15 cellular contexts compared by ENCODE assay signal in the genomic region with DNA sequence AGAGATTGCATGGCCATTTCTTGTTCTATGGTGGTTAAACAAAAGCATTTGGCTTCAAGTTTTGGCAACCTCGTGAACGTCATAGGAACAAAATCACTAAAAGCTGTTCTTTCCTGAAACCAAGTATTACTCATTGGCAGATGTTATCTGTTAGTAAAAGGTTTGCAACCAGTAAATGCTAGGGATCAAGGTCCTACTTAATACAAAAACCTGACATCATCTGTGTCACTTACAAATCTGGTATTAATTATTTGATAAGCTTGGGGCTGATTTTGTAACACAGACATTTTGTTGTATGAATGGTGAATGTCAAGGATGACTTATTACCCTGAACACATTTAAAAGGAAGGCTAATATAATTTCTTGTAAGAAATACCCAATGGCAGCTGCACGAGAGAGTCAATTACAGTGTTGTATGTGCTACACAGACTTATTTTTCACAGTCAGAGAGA.
DNase-seq lines count a peak whose midpoint lies in the region; ATAC-seq, FAIRE-seq and TF ChIP-seq lines count a peak whose summit lies in the region.
"Had no signal": no experiment of that assay in that cellular context is flagged by ENCODE, and none has a peak within 500 bp of the region (broad histone marks: within the 10 kb centered on the region; RNA-seq: fewer than 3 reads in every experiment).

No MANE protein-coding gene starts in this region.

- H4K20me1 ChIP-seq in keratinocyte (ENCODE audit: control insufficient read depth, extremely low read depth, insufficient read depth, low read length), result no peaks in the 10 kb centered on the region

- no peak overlapping the region for H3K4me2 ChIP-seq in keratinocyte (ENCODE audit: control insufficient read depth, extremely low read depth, insufficient read depth, low read depth, low read length)
- H3K4me2 ChIP-seq: KMS-11 had no signal

- no peaks in the 10 kb centered on the region for H3K79me2 ChIP-seq in keratinocyte (ENCODE audit: control insufficient read depth, insufficient read depth, low read length)

- no peak overlapping the region for H3K9ac ChIP-seq in keratinocyte (ENCODE audit: control insufficient read depth, extremely low read depth, insufficient read depth, low read length)
- H3K9ac ChIP-seq: KMS-11 had no signal

- dilution Hi-C loops in keratinocyte (cut with MboI; ENCODE audit: extremely low pct_ligation_motif_present, low sequenced_read_pairs), result no loop called here

- no peak for TF ChIP-seq POLR2A in erythroblast (IDR thresholded peaks at IDR 0.05; ENCODE audit: low read length)

- H3K27ac ChIP-seq in keratinocyte (ENCODE audit: control insufficient read depth, insufficient read depth, low read length), result no peak overlapping the region
- H3K27ac ChIP-seq: esophagus muscularis mucosa, KMS-11 had no signal

- TF ChIP-seq CTCF in keratinocyte (optimal IDR thresholded peaks at IDR 0.05 in 1 of 3, IDR thresholded peaks at IDR 0.05 in 1 of 3, conservative IDR thresholded peaks at IDR 0.05 in 1 of 3; ENCODE audit: extremely low read depth in 1 of 3, insufficient read depth in 2 of 3, low read length in 3 of 3), result no peak

- peak; percentile 20 for FAIRE-seq in keratinocyte (lab: Jason Lieb, UNC)

- no peaks in the 10 kb centered on the region for H3K27me3 ChIP-seq in keratinocyte (ENCODE audit: control insufficient read depth, extremely low read depth, insufficient read depth, low read length)
- H3K27me3 ChIP-seq: esophagus muscularis mucosa had no signal

- H2AFZ ChIP-seq in keratinocyte (ENCODE audit: control insufficient read depth, low read length), result peak overlapping the region; percentile 13

- no peaks in the 10 kb centered on the region for H3K36me3 ChIP-seq in keratinocyte (ENCODE audit: control insufficient read depth in 2 of 2, extremely low read depth in 1 of 2, insufficient read depth in 2 of 2, low read length in 2 of 2)
- H3K36me3 ChIP-seq: esophagus muscularis mucosa had no signal

- no peaks in the 10 kb centered on the region for H3K9me1 ChIP-seq in keratinocyte (ENCODE audit: control insufficient read depth, extremely low read depth, insufficient read depth, low read length)

- H3K4me1 ChIP-seq in keratinocyte (ENCODE audit: control insufficient read depth, extremely low read depth, insufficient read depth, low read length), result peaks cover 6% of the 10 kb centered on the region

- ATAC-seq in HG03457 (IDR thresholded peaks at IDR 0.05; ENCODE audit: unreplicated experiment), result no peak
- ATAC-seq: activated T-helper 17 cell treated with anti-CD3 and anti-CD28 coated beads, Interleukin-2, amount 50 U/mL, for 72 hours; left lobe of liver; stimulated activated naive CD8-positive, alpha-beta T cell treated with anti-CD3 and anti-CD28 coated beads, Interleukin-15, Interleukin-2, amounts not matched to agents 100 U/mL and 50 U/mL, for 24 hours had no signal

- H3K9me3 ChIP-seq in keratinocyte (ENCODE audit: control insufficient read depth, low read depth, low read length), result no peaks in the 10 kb centered on the region
- H3K9me3 ChIP-seq: esophagus muscularis mucosa had no signal

- DNase-seq in AG08395 (ENCODE audit: low spot score) (peak; percentile 53), HS-5 (ENCODE audit: low read depth) (peak; percentile 33), dermis blood vessel endothelial cell (peak; percentile 66), keratinocyte (ENCODE audit: low read depth, low spot score) (no peak), HT-29 (ENCODE audit: low spot score) (no peak), erythroblast (lab: John Stamatoyannopoulos, UW) (no peak), DMS114 treated with DMSO at 0.1 percent for 48 hours (lab: John Stamatoyannopoulos, UW; ENCODE audit: unreplicated experiment) (no peak)
- DNase-seq: activated CD4-positive, alpha-beta T cell treated with anti-CD3 and anti-CD28 coated beads for 4 hours; caudate nucleus; stimulated activated naive CD8-positive, alpha-beta T cell treated with anti-CD3 and anti-CD28 coated beads, Interleukin-15, Interleukin-2, amounts not matched to agents 100 U/mL and 50 U/mL, for 24 hours had no signal

- no peak overlapping the region for H3K4me3 ChIP-seq in keratinocyte (ENCODE audit: control insufficient read depth in 2 of 3, extremely low read depth in 1 of 3, insufficient read depth in 2 of 3, low read depth in 1 of 3, low read length in 3 of 3)
- H3K4me3 ChIP-seq: esophagus muscularis mucosa had no signal

Comparison
In these comparisons a context has a peak if more than half of its experiments do, and no peak if none do; other contexts are left out.
1. DNase-seq: peak in AG08395 (single experiment), HS-5 (single experiment) and dermis blood vessel endothelial cell (single experiment); none in keratinocyte (single experiment), HT-29 (single experiment), erythroblast (0 of 2) and DMS114 treated with DMSO at 0.1 percent for 48 hours (single experiment).